In the genomic region with DNA sequence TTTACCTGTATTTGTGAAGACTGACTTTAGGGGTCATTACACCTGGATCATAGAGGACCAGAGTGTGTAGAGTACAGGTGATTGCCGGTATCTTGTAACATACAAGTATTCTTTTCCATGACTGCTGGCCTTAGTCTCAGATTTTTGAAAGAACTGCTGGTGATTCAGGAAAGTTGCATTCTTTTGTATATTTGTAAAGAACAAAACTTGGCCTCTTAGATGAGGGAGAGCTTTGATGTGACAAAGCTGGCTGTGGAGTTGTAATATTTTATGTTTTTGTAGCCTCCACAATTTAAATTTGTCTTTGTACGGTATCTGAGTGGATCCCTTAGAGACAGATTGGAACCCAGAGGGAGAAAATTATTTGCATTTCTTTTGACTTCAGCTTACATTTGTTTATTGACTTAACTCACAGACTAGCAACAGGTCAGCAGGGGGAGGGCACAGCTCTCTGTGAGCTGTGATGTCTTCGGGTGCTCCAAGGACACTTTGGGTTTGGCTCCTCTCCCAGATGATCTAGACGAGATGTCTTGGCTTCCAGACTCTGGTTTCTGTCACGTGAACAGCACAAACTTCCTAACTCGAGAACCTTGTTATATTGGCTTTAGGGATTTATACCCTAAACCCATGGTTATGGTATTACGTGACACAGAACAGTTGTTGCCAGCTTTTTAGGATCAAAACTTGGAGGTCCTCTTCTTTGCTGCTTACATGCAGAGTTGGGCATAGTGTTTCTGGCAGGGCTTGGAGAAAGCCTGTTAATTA, we compare ENCODE assay signal across 10 cellular contexts.
DNase-seq lines count a peak whose midpoint lies in the region; ATAC-seq, FAIRE-seq and TF ChIP-seq lines count a peak whose summit lies in the region.
"Had no signal": no experiment of that assay in that cellular context is flagged by ENCODE, and none has a peak within 500 bp of the region (broad histone marks: within the 10 kb centered on the region; RNA-seq: fewer than 3 reads in every experiment).

No MANE protein-coding gene starts in this region.

- no peak overlapping the region for H3K9ac ChIP-seq in GM12878 (ENCODE audit: control insufficient read depth, insufficient read depth, low read length)
- H3K9ac ChIP-seq: BLaER1 had no signal

- 0 out of 2 replicates have a peak overlapping the region, but pooled peaks have one; percentile 1 for H3K4me2 ChIP-seq in GM12878 (ENCODE audit: control insufficient read depth, insufficient read depth)
- H3K4me2 ChIP-seq: BLaER1 had no signal

- H3K9me3 ChIP-seq in GM12878 (replicated peaks; ENCODE audit: control insufficient read depth, insufficient read depth, low read length): no peaks in the 10 kb centered on the region
- H3K9me3 ChIP-seq: BLaER1, neutrophil had no signal

- peaks cover 0 to 4% of the 10 kb centered on the region in 2 experiments; a peak in 1 of 4 replicates for H3K36me3 ChIP-seq in GM12878 (ENCODE audit: control insufficient read depth in 2 of 2, insufficient read depth in 2 of 2, low read length in 1 of 2)
- H3K36me3 ChIP-seq: BLaER1, neutrophil had no signal

- no peak for TF ChIP-seq RAD21 in GM12878 (IDR thresholded peaks at IDR 0.05; ENCODE audit: insufficient read depth, low read depth, low read length)

- no TSS peak for BruUV-seq in GM12878 (replicated peaks; lab: Mats Ljungman, UMichigan)

- no peak for TF ChIP-seq EP300 in GM12878 (IDR thresholded peaks at IDR 0.05; ENCODE audit: borderline replicate concordance in 1 of 2, control insufficient read depth in 1 of 2, low read depth in 2 of 2, low read length in 2 of 2)

- H3K79me2 ChIP-seq in GM12878 (ENCODE audit: control insufficient read depth, insufficient read depth, low read length): peaks cover 2% of the 10 kb centered on the region

- H3K27me3 ChIP-seq in GM12878 (replicated peaks in 1 of 2; ENCODE audit: control insufficient read depth in 2 of 2, insufficient read depth in 2 of 2, low read length in 1 of 2): no peaks in the 10 kb centered on the region
- H3K27me3 ChIP-seq: BLaER1, neutrophil had no signal

- in situ Hi-C loops in GM12878 (cut with MboI): no loop called here

- intact Hi-C loops in GM12878 (cut with micrococcal nuclease; ENCODE audit: unreplicated experiment): loop anchor here (2.0 kb wide), 1 partner anchor 128 kb away; no protein-coding TSS in a partner anchor

- no peak for TF ChIP-seq CTCF in GM12878 (IDR thresholded peaks at IDR 0.05 in 2 of 3, conservative IDR thresholded peaks at IDR 0.05 in 1 of 3; ENCODE audit: control insufficient read depth in 2 of 3, extremely low read depth in 1 of 3, insufficient read depth in 1 of 3, low read depth in 3 of 3, low read length in 3 of 3)

- no peak for TF ChIP-seq POLR2A in GM12878 (IDR thresholded peaks at IDR 0.05; ENCODE audit: low read depth, low read length)

- H2AFZ ChIP-seq in GM12878 (ENCODE audit: control insufficient read depth, low read depth, low read length): no peak overlapping the region

- POLR2A ChIA-PET in GM12878 (lab: Charles Lee): interaction anchor here (1.6 kb wide), 1 partner anchor 10 kb away, joined by 5 read pairs; no protein-coding TSS in a partner anchor

- no peak overlapping the region for H3K27ac ChIP-seq in GM12878 (ENCODE audit: control insufficient read depth, insufficient read depth)
- H3K27ac ChIP-seq: BLaER1, neutrophil had no signal

- RAD21 ChIA-PET in GM12878 (lab: Charles Lee; ENCODE audit: unreplicated experiment): interaction anchor here (0.8 to 1.6 kb wide), 4 partner anchors 9 to 129 kb away, joined by 3 to 5 read pairs (median 4); no protein-coding TSS in a partner anchor

- FAIRE-seq in GM12878 (lab: Jason Lieb, UNC): no peak

- peaks cover 15% of the 10 kb centered on the region for H3K4me1 ChIP-seq in GM12878 (ENCODE audit: control insufficient read depth, insufficient read depth, low read length)

- SMC1A ChIA-PET in GM12878 (lab: Charles Lee; ENCODE audit: uncharacterized antibody, unreplicated experiment): interaction anchor here (0.8 to 2.0 kb wide), 7 partner anchors 9 to 125 kb away, joined by 3 to 13 read pairs (median 7); no protein-coding TSS in a partner anchor

- H3K4me3 ChIP-seq in GM12878: no peak overlapping the region
- H3K4me3 ChIP-seq: BLaER1 had no signal

- ATAC-seq in GM12878: peak; percentile 47
- ATAC-seq in left lobe of liver: peak; percentile 70
- ATAC-seq in HG03139 (IDR thresholded peaks at IDR 0.05; ENCODE audit: unreplicated experiment): no peak

- H4K20me1 ChIP-seq in GM12878 (ENCODE audit: control insufficient read depth, insufficient read depth): no peaks in the 10 kb centered on the region; the same call in 1 of the 2 replicates

- CTCF ChIA-PET in GM12878 (lab: Yijun Ruan, JAX): interaction anchor here (0.9 to 1.6 kb wide), 7 partner anchors 12 to 126 kb away, joined by 3 to 8 read pairs (median 3); no protein-coding TSS in a partner anchor

- WGBS in GM12878 (ENCODE audit: insufficient coverage, insufficient replicate concordance, low lambda C conversion rate, missing lambda C conversion rate): 86% methylated on average over 7 of the region's 7 CpGs

- DNase-seq in NCI-H1417 (lab: John Stamatoyannopoulos, UW): peak in 2 of 3 experiments; percentile 11 to 18
- DNase-seq in NCI-H1417 treated with DMSO at 0.1 percent for 48 hours (lab: John Stamatoyannopoulos, UW): no peak
- DNase-seq in GM12878 (ENCODE audit: low read depth, low spot score): no peak
- peak; percentile 47 for DNase-seq in left lobe of liver (ENCODE audit: low spot score)
- DNase-seq in ureter (ENCODE audit: low spot score): peak; percentile 75
- DNase-seq in activated T-cell treated with anti-CD3 and anti-CD28 coated beads, Interleukin-2, amount 50 U/mL, for 1 hour: no peak
- no peak for DNase-seq in 8988T

TF ChIP-seq in GM12878, 131 proteins besides CTCF, POLR2A, EP300 and RAD21:
- 0 out of 2 replicates have a peak, but pooled peaks have one; percentile 2 for TF ChIP-seq SMC3 (IDR thresholded peaks at IDR 0.05; ENCODE audit: borderline replicate concordance, low read length)
- peak in 1 of 2 experiments; percentile 35; a peak in 2 of 4 replicates for TF ChIP-seq BHLHE40 (IDR thresholded peaks at IDR 0.05; ENCODE audit: borderline replicate concordance in 1 of 2, low read depth in 2 of 2, low read length in 1 of 2)
- peak; percentile 21; the same call in 1 of the 2 replicates for TF ChIP-seq DPF2 (IDR thresholded peaks at IDR 0.05)
- TF ChIP-seq, protein P1, sequence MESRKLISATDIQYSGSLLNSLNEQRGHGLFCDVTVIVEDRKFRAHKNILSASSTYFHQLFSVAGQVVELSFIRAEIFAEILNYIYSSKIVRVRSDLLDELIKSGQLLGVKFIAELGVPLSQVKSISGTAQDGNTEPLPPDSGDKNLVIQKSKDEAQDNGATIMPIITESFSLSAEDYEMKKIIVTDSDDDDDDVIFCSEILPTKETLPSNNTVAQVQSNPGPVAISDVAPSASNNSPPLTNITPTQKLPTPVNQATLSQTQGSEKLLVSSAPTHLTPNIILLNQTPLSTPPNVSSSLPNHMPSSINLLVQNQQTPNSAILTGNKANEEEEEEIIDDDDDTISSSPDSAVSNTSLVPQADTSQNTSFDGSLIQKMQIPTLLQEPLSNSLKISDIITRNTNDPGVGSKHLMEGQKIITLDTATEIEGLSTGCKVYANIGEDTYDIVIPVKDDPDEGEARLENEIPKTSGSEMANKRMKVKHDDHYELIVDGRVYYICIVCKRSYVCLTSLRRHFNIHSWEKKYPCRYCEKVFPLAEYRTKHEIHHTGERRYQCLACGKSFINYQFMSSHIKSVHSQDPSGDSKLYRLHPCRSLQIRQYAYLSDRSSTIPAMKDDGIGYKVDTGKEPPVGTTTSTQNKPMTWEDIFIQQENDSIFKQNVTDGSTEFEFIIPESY (IDR thresholded peaks at IDR 0.05): no peak
- no peak for TF ChIP-seq KLF5 (IDR thresholded peaks at IDR 0.05; ENCODE audit: partially characterized antibody)
- no peak for TF ChIP-seq MTA3 (IDR thresholded peaks at IDR 0.05; ENCODE audit: borderline replicate concordance, low read length)

Comparison
In these comparisons a context has a peak if more than half of its experiments do, and no peak if none do; other contexts are left out.
1. DNase-seq: peak in NCI-H1417 (2 of 3), left lobe of liver (single experiment) and ureter (single experiment); none in NCI-H1417 treated with DMSO at 0.1 percent for 48 hours (single experiment), GM12878 (single experiment), activated T-cell treated with anti-CD3 and anti-CD28 coated beads, Interleukin-2, amount 50 U/mL, for 1 hour (single experiment) and 8988T (single experiment).